8 cellular contexts compared by ENCODE assay signal in genomic region chr3:129122697-129123055, GRCh38. TPM values are rescaled to one million over a fixed set of nuclear protein-coding genes. Genes with fewer than 3 reads are reported as not detected.
DNase-seq lines count a peak whose midpoint lies in the region; ATAC-seq lines count a peak whose summit lies in the region.

No MANE protein-coding gene starts in this region.

- WGBS in thymus, result 96% methylated on average over 3 of the region's 3 CpGs

- no peaks in the 10 kb centered on the region for H3K27me3 Mint-ChIP-seq in activated CD8-positive, alpha-beta memory T cell treated with anti-CD3 and anti-CD28 coated beads, Interleukin-2, amount 10 ng/mL, durations not matched to agents 7 days and 5 days
- H3K27me3 Mint-ChIP-seq in activated naive CD8-positive, alpha-beta T cell, result no peaks in the 10 kb centered on the region
- H3K27me3 Mint-ChIP-seq in immature natural killer cell (ENCODE audit: low read depth in 3 of 3), result peaks cover 5 to 18% (median 7%) of the 10 kb centered on the region in 3 donors

- peak overlapping the region; percentile 35 for H3K27ac Mint-ChIP-seq in activated CD8-positive, alpha-beta memory T cell treated with anti-CD3 and anti-CD28 coated beads, Interleukin-2, amount 10 ng/mL, durations not matched to agents 7 days and 5 days
- H3K27ac Mint-ChIP-seq in activated naive CD8-positive, alpha-beta T cell, result peak overlapping the region; percentile 72
- peak overlapping the region; percentile 58 to 93 (median 87) for H3K27ac Mint-ChIP-seq in immature natural killer cell

- H3K27me3 ChIP-seq in thymus (ENCODE audit: control insufficient read depth, insufficient read depth), result no peaks in the 10 kb centered on the region

- peaks cover 13% of the 10 kb centered on the region for H3K4me1 ChIP-seq in thymus (ENCODE audit: control insufficient read depth, insufficient read depth, low read length)

- H3K36me3 ChIP-seq in thymus (ENCODE audit: control insufficient read depth, insufficient read depth), result peaks cover 13% of the 10 kb centered on the region

- H3K27ac ChIP-seq in thymus (ENCODE audit: low read depth), result peak overlapping the region; percentile 56

- no peaks in the 10 kb centered on the region for H3K9me3 Mint-ChIP-seq in activated CD8-positive, alpha-beta memory T cell treated with anti-CD3 and anti-CD28 coated beads, Interleukin-2, amount 10 ng/mL, durations not matched to agents 7 days and 5 days (ENCODE audit: low read depth)
- no peaks in the 10 kb centered on the region for H3K9me3 Mint-ChIP-seq in activated naive CD8-positive, alpha-beta T cell (ENCODE audit: low read depth)
- H3K9me3 Mint-ChIP-seq in immature natural killer cell, result peaks cover 0 to 2% (median 0%) of the 10 kb centered on the region in 6 donors

- peaks cover 20% of the 10 kb centered on the region for H3K36me3 Mint-ChIP-seq in activated CD8-positive, alpha-beta memory T cell treated with anti-CD3 and anti-CD28 coated beads, Interleukin-2, amount 10 ng/mL, durations not matched to agents 7 days and 5 days
- H3K36me3 Mint-ChIP-seq in activated naive CD8-positive, alpha-beta T cell, result peaks cover 12% of the 10 kb centered on the region
- H3K36me3 Mint-ChIP-seq in immature natural killer cell, result peaks cover 0 to 5% (median 0%) of the 10 kb centered on the region in 3 donors

- DNase-seq in activated CD8-positive, alpha-beta memory T cell treated with anti-CD3 and anti-CD28 coated beads, Interleukin-2, amount 10 ng/mL, durations not matched to agents 7 days and 5 days, result no peak
- DNase-seq in activated CD8-positive, alpha-beta memory T cell treated with anti-CD3 and anti-CD28 coated beads for 24 hours, result no peak
- peak in 1 of 3 donors; percentile 7 for DNase-seq in immature natural killer cell

- CTCF ChIA-PET in activated CD8-positive, alpha-beta memory T cell treated with anti-CD3 and anti-CD28 coated beads, Interleukin-2, amount 10 ng/mL, durations not matched to agents 7 days and 5 days (lab: Charles Lee), result interaction anchor here (0.8 to 6.1 kb wide), 6 partner anchors 8 to 194 kb away, joined by 3 to 45 read pairs (median 10); a partner anchor contains a TSS

- H3K9me3 ChIP-seq in thymus (ENCODE audit: control insufficient read depth), result no peaks in the 10 kb centered on the region

- peaks cover 41% of the 10 kb centered on the region for H3K4me1 Mint-ChIP-seq in activated CD8-positive, alpha-beta memory T cell treated with anti-CD3 and anti-CD28 coated beads, Interleukin-2, amount 10 ng/mL, durations not matched to agents 7 days and 5 days
- peaks cover 28% of the 10 kb centered on the region for H3K4me1 Mint-ChIP-seq in activated naive CD8-positive, alpha-beta T cell (ENCODE audit: low read depth)
- peaks cover 50 to 51% of the 10 kb centered on the region in 2 donors for H3K4me1 Mint-ChIP-seq in immature natural killer cell

- H3K4me3 ChIP-seq in thymus (ENCODE audit: low read length), result no peak overlapping the region

- no peak for ATAC-seq in activated CD8-positive, alpha-beta memory T cell treated with anti-CD3 and anti-CD28 coated beads, Interleukin-2, amount 10 ng/mL, durations not matched to agents 7 days and 5 days
- ATAC-seq in HG02840 (IDR thresholded peaks at IDR 0.05; ENCODE audit: low FRiP score, unreplicated experiment) (no peak), GM21526 (IDR thresholded peaks at IDR 0.05; ENCODE audit: low FRiP score, unreplicated experiment) (no peak), HG03159 (IDR thresholded peaks at IDR 0.05; ENCODE audit: unreplicated experiment) (no peak)

- H3K4me3 Mint-ChIP-seq in activated CD8-positive, alpha-beta memory T cell treated with anti-CD3 and anti-CD28 coated beads, Interleukin-2, amount 10 ng/mL, durations not matched to agents 7 days and 5 days, result peak overlapping the region; percentile 25
- H3K4me3 Mint-ChIP-seq in activated naive CD8-positive, alpha-beta T cell, result peak overlapping the region; percentile 65
- peak overlapping the region; percentile 67 to 88 (median 80) for H3K4me3 Mint-ChIP-seq in immature natural killer cell

RNA-seq across cellular contexts. Expression of gene RAB43, which starts 1.1 kb away (rescaled TPM):
- 10 to 100 TPM; 33.7 to 36.1 TPM for total RNA-seq in activated CD8-positive, alpha-beta memory T cell treated with anti-CD3 and anti-CD28 coated beads, Interleukin-2, amount 10 ng/mL, durations not matched to agents 7 days and 5 days
- polyA plus RNA-seq in immature natural killer cell (10 to 100 TPM in 2 of 3 donors, 1 to 10 TPM in 1; 8.1 to 20.1 (median 12.5) TPM), thymus (21.2 TPM)

RNA-seq across cellular contexts. Expression of gene ISY1, which starts 38.2 kb away (rescaled TPM):
- 10 to 100 TPM; 44.4 to 75.9 TPM for total RNA-seq in activated CD8-positive, alpha-beta memory T cell treated with anti-CD3 and anti-CD28 coated beads, Interleukin-2, amount 10 ng/mL, durations not matched to agents 7 days and 5 days
- 100 to 1,000 TPM in 2 of 3 donors, 10 to 100 TPM in 1; 91.1 to 107 (median 103) TPM for polyA plus RNA-seq in immature natural killer cell
- 34.8 TPM for polyA plus RNA-seq in thymus

Comparison
In these comparisons a context has a peak if more than half of its experiments do, and no peak if none do; other contexts are left out.
1. H3K27ac Mint-ChIP-seq: peak in every context shown above with its lines; median percentile 87 in immature natural killer cell; 72 in activated naive CD8-positive, alpha-beta T cell; 35 in activated CD8-positive, alpha-beta memory T cell treated with anti-CD3 and anti-CD28 coated beads, Interleukin-2, amount 10 ng/mL, durations not matched to agents 7 days and 5 days.
2. H3K4me3 Mint-ChIP-seq: peak in every context shown above with its lines; median percentile 80 in immature natural killer cell; 65 in activated naive CD8-positive, alpha-beta T cell; 25 in activated CD8-positive, alpha-beta memory T cell treated with anti-CD3 and anti-CD28 coated beads, Interleukin-2, amount 10 ng/mL, durations not matched to agents 7 days and 5 days.